Comparison of ENCODE assay signal across 1 cellular context in genomic region chr17:63446218-63446980, GRCh38.
TF ChIP-seq lines count a peak whose summit lies in the region.

A gene with protein sequence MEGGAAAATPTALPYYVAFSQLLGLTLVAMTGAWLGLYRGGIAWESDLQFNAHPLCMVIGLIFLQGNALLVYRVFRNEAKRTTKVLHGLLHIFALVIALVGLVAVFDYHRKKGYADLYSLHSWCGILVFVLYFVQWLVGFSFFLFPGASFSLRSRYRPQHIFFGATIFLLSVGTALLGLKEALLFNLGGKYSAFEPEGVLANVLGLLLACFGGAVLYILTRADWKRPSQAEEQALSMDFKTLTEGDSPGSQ (minus strand): TSS chr17:63446306. CDS start chr17:63437547, 8,759 bp downstream.

TF ChIP-seq in K562, 482 proteins besides CTCF, POLR2A, EP300 and RAD21 (continued from another document and continues in another):
- TF ChIP-seq THAP12 (CRISPR knock-in tag; IDR thresholded peaks at IDR 0.05) (no peak), E4F1 (CRISPR knock-in tag; IDR thresholded peaks at IDR 0.05; ENCODE audit: borderline replicate concordance) (no peak), DACH1 (IDR thresholded peaks at IDR 0.05; ENCODE audit: partially characterized antibody) (no peak), MYC (IDR thresholded peaks at IDR 0.05; ENCODE audit: low read depth, low read length) (peak; percentile 94), MYC (CRISPR knock-in tag; IDR thresholded peaks at IDR 0.05; ENCODE audit: borderline replicate concordance, low read depth) (peak; percentile 63; the same call in 1 of the 2 replicates), E2F8 (IDR thresholded peaks at IDR 0.05; ENCODE audit: low read depth, partially characterized antibody) (peak; percentile 12), KDM1A (IDR thresholded peaks at IDR 0.05) (no peak), TEAD4 (IDR thresholded peaks at IDR 0.05; ENCODE audit: low read length) (no peak), TEAD4 (CRISPR knock-in tag; IDR thresholded peaks at IDR 0.05; ENCODE audit: borderline replicate concordance) (peak; percentile 91), HMG20A (CRISPR knock-in tag; conservative IDR thresholded peaks at IDR 0.05) (no peak), USF1 (CRISPR knock-in tag; IDR thresholded peaks at IDR 0.05) (peak; percentile 45), ZNF263 (CRISPR knock-in tag; IDR thresholded peaks at IDR 0.05; ENCODE audit: borderline replicate concordance) (peak; percentile 23; the same call in 1 of the 2 replicates), ELF1 (tag; IDR thresholded peaks at IDR 0.05) (peak; percentile 89), PURB (CRISPR knock-in tag; IDR thresholded peaks at IDR 0.05; ENCODE audit: low read depth) (no peak), PHF21A (IDR thresholded peaks at IDR 0.05; ENCODE audit: borderline replicate concordance, low read depth) (0 out of 2 replicates have a peak, but pooled peaks have one; percentile 61), NELFE (IDR thresholded peaks at IDR 0.05; ENCODE audit: insufficient read depth, insufficient read length) (no peak), KAT2B (IDR thresholded peaks at IDR 0.05; ENCODE audit: low read depth, low read length) (no peak), ZBTB17 (CRISPR knock-in tag; IDR thresholded peaks at IDR 0.05) (peak; percentile 69; the same call in 1 of the 2 replicates), IRF9 (tag; IDR thresholded peaks at IDR 0.05) (no peak), GATAD2A (IDR thresholded peaks at IDR 0.05) (no peak), ASH1L (IDR thresholded peaks at IDR 0.05; ENCODE audit: borderline replicate concordance, low read depth, partially characterized antibody) (no peak), ZNF274 (IDR thresholded peaks at IDR 0.05; ENCODE audit: borderline replicate concordance, low read depth, low read length) (no peak), ZNF23 (CRISPR knock-in tag; IDR thresholded peaks at IDR 0.05) (no peak), ZBTB12 (CRISPR knock-in tag; IDR thresholded peaks at IDR 0.05) (peak; percentile 70), ZNF639 (CRISPR knock-in tag; conservative IDR thresholded peaks at IDR 0.05 in 1 of 2, IDR thresholded peaks at IDR 0.05 in 1 of 2) (peak in 1 of 2 experiments; percentile 80; a peak in 1 of 4 replicates), NONO (IDR thresholded peaks at IDR 0.05; ENCODE audit: low read depth in 2 of 2, low read length in 1 of 2) (peak in 1 of 2 experiments; percentile 94), CTBP1 (IDR thresholded peaks at IDR 0.05; ENCODE audit: borderline replicate concordance) (no peak; the same call in 1 of the 2 replicates), ZNF143 (CRISPR knock-in tag; IDR thresholded peaks at IDR 0.05) (peak; percentile 43; the same call in 1 of the 2 replicates), CBFB (CRISPR knock-in tag; IDR thresholded peaks at IDR 0.05) (0 out of 2 replicates have a peak, but pooled peaks have one; percentile 23), DMBX1 (CRISPR knock-in tag; IDR thresholded peaks at IDR 0.05; ENCODE audit: borderline replicate concordance) (peak; percentile 74), THRA (IDR thresholded peaks at IDR 0.05) (no peak), THRAP3 (IDR thresholded peaks at IDR 0.05; ENCODE audit: borderline replicate concordance) (no peak)
- TF ChIP-seq, protein P1, sequence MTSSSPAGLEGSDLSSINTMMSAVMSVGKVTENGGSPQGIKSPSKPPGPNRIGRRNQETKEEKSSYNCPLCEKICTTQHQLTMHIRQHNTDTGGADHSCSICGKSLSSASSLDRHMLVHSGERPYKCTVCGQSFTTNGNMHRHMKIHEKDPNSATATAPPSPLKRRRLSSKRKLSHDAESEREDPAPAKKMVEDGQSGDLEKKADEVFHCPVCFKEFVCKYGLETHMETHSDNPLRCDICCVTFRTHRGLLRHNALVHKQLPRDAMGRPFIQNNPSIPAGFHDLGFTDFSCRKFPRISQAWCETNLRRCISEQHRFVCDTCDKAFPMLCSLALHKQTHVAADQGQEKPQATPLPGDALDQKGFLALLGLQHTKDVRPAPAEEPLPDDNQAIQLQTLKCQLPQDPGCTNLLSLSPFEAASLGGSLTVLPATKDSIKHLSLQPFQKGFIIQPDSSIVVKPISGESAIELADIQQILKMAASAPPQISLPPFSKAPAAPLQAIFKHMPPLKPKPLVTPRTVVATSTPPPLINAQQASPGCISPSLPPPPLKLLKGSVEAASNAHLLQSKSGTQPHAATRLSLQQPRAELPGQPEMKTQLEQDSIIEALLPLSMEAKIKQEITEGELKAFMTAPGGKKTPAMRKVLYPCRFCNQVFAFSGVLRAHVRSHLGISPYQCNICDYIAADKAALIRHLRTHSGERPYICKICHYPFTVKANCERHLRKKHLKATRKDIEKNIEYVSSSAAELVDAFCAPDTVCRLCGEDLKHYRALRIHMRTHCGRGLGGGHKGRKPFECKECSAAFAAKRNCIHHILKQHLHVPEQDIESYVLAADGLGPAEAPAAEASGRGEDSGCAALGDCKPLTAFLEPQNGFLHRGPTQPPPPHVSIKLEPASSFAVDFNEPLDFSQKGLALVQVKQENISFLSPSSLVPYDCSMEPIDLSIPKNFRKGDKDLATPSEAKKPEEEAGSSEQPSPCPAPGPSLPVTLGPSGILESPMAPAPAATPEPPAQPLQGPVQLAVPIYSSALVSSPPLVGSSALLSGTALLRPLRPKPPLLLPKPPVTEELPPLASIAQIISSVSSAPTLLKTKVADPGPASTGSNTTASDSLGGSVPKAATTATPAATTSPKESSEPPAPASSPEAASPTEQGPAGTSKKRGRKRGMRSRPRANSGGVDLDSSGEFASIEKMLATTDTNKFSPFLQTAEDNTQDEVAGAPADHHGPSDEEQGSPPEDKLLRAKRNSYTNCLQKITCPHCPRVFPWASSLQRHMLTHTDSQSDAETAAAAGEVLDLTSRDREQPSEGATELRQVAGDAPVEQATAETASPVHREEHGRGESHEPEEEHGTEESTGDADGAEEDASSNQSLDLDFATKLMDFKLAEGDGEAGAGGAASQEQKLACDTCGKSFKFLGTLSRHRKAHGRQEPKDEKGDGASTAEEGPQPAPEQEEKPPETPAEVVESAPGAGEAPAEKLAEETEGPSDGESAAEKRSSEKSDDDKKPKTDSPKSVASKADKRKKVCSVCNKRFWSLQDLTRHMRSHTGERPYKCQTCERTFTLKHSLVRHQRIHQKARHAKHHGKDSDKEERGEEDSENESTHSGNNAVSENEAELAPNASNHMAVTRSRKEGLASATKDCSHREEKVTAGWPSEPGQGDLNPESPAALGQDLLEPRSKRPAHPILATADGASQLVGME (CRISPR knock-in tag; IDR thresholded peaks at IDR 0.05), result no peak
- TF ChIP-seq, protein P2, sequence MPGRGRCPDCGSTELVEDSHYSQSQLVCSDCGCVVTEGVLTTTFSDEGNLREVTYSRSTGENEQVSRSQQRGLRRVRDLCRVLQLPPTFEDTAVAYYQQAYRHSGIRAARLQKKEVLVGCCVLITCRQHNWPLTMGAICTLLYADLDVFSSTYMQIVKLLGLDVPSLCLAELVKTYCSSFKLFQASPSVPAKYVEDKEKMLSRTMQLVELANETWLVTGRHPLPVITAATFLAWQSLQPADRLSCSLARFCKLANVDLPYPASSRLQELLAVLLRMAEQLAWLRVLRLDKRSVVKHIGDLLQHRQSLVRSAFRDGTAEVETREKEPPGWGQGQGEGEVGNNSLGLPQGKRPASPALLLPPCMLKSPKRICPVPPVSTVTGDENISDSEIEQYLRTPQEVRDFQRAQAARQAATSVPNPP (IDR thresholded peaks at IDR 0.05; ENCODE audit: borderline replicate concordance, insufficient read depth, insufficient read length), result no peak
- TF ChIP-seq, protein P3, sequence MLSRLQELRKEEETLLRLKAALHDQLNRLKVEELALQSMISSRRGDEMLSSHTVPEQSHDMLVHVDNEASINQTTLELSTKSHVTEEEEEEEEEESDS (CRISPR knock-in tag; IDR thresholded peaks at IDR 0.05), result no peak
